Comparison of ENCODE assay signal across 1 cellular context in the genomic region with DNA sequence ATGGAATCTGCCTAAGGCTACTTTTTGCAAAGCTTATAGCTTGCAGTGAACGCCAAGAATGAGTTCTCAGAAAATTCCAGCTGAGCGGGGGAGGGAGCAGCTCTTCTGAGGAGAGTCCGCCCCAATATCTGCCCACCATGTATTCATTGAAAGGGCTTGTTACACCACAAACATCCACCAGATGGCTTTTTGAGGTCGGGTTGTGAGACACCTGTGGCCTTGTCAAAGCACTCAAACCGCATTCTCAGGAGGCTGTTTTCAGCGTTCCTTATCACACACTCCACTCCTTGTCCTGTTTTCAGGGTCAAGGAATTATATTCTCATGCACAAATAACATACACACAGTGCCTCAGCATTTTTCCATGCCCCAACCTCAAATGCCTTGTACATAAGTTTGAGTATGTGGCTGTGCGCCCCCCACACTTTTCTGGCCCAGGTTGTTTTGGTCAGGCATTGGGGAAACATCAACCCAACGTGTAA.
TF ChIP-seq lines count a peak whose summit lies in the region.

No MANE protein-coding gene starts in this region.

TF ChIP-seq in K562, 482 proteins besides CTCF, POLR2A, EP300 and RAD21 (continued from another document and continues in another):
- TF ChIP-seq PPARD (CRISPR knock-in tag; IDR thresholded peaks at IDR 0.05) (no peak), MYNN (IDR thresholded peaks at IDR 0.05) (peak; percentile 50; the same call in 1 of the 2 replicates), MYNN (CRISPR knock-in tag; IDR thresholded peaks at IDR 0.05) (no peak), HEY1 (CRISPR knock-in tag; IDR thresholded peaks at IDR 0.05; ENCODE audit: borderline replicate concordance) (no peak), ZNF134 (CRISPR knock-in tag; conservative IDR thresholded peaks at IDR 0.05) (no peak), GABPB1 (CRISPR knock-in tag; IDR thresholded peaks at IDR 0.05) (no peak), ZNF280A (IDR thresholded peaks at IDR 0.05; ENCODE audit: low read depth, partially characterized antibody) (no peak), ZNF431 (CRISPR knock-in tag; IDR thresholded peaks at IDR 0.05) (peak; percentile 32; the same call in 1 of the 2 replicates), KAT7 (CRISPR knock-in tag; IDR thresholded peaks at IDR 0.05; ENCODE audit: borderline replicate concordance) (no peak), CBX1 (IDR thresholded peaks at IDR 0.05; ENCODE audit: low read depth) (no peak), KDM1A (IDR thresholded peaks at IDR 0.05) (peak; percentile 60 to 79; a peak in 3 of 4 replicates), DDX20 (tag; IDR thresholded peaks at IDR 0.05; ENCODE audit: low read depth) (no peak), POU5F1 (IDR thresholded peaks at IDR 0.05; ENCODE audit: borderline replicate concordance, low read depth, low read length, partially characterized antibody) (no peak), NRF1 (conservative IDR thresholded peaks at IDR 0.05 in 1 of 2, IDR thresholded peaks at IDR 0.05 in 1 of 2) (no peak), NONO (IDR thresholded peaks at IDR 0.05; ENCODE audit: low read depth in 2 of 2, low read length in 1 of 2) (no peak), PML (IDR thresholded peaks at IDR 0.05; ENCODE audit: low read length) (peak; percentile 69; the same call in 1 of the 2 replicates), GABPA (tag; conservative IDR thresholded peaks at IDR 0.05; ENCODE audit: low read depth) (no peak), CTBP1 (IDR thresholded peaks at IDR 0.05; ENCODE audit: borderline replicate concordance) (peak; percentile 83), SMAD3 (CRISPR knock-in tag; conservative IDR thresholded peaks at IDR 0.05) (0 out of 2 replicates have a peak, but pooled peaks have one; percentile 3), ARHGAP35 (IDR thresholded peaks at IDR 0.05; ENCODE audit: partially characterized antibody) (no peak), HES1 (IDR thresholded peaks at IDR 0.05; ENCODE audit: low read depth) (no peak), BRD4 (IDR thresholded peaks at IDR 0.05) (no peak), E2F6 (IDR thresholded peaks at IDR 0.05; ENCODE audit: borderline replicate concordance in 1 of 2, extremely low read depth in 1 of 2, insufficient read depth in 1 of 2, insufficient read length in 1 of 2, low read depth in 1 of 2, low read length in 1 of 2, poor library complexity in 1 of 2, severe bottlenecking in 1 of 2) (no peak), HDGF (IDR thresholded peaks at IDR 0.05) (no peak), SNIP1 (IDR thresholded peaks at IDR 0.05; ENCODE audit: low read depth) (no peak), MIER1 (IDR thresholded peaks at IDR 0.05; ENCODE audit: low read depth) (no peak; the same call in 1 of the 2 replicates), ZFP36 (IDR thresholded peaks at IDR 0.05; ENCODE audit: low read depth, low read length, partially characterized antibody) (no peak), PHTF2 (CRISPR knock-in tag; IDR thresholded peaks at IDR 0.05) (no peak), ZHX1 (conservative IDR thresholded peaks at IDR 0.05; ENCODE audit: low read length) (no peak), ZNF707 (CRISPR knock-in tag; conservative IDR thresholded peaks at IDR 0.05) (peak; percentile 88), RHOXF2B (CRISPR knock-in tag; conservative IDR thresholded peaks at IDR 0.05) (no peak), BCLAF1 (IDR thresholded peaks at IDR 0.05; ENCODE audit: borderline replicate concordance in 1 of 2, control insufficient read depth in 1 of 2, low read depth in 2 of 2, low read length in 1 of 2) (no peak), CC2D1A (IDR thresholded peaks at IDR 0.05) (peak; percentile 81; the same call in 1 of the 2 replicates), POLR3G (IDR thresholded peaks at IDR 0.05; ENCODE audit: extremely low read depth, insufficient read length, insufficient replicate concordance) (no peak), STAG1 (CRISPR knock-in tag; IDR thresholded peaks at IDR 0.05; ENCODE audit: borderline replicate concordance) (peak; percentile 82)
- TF ChIP-seq, protein P1, sequence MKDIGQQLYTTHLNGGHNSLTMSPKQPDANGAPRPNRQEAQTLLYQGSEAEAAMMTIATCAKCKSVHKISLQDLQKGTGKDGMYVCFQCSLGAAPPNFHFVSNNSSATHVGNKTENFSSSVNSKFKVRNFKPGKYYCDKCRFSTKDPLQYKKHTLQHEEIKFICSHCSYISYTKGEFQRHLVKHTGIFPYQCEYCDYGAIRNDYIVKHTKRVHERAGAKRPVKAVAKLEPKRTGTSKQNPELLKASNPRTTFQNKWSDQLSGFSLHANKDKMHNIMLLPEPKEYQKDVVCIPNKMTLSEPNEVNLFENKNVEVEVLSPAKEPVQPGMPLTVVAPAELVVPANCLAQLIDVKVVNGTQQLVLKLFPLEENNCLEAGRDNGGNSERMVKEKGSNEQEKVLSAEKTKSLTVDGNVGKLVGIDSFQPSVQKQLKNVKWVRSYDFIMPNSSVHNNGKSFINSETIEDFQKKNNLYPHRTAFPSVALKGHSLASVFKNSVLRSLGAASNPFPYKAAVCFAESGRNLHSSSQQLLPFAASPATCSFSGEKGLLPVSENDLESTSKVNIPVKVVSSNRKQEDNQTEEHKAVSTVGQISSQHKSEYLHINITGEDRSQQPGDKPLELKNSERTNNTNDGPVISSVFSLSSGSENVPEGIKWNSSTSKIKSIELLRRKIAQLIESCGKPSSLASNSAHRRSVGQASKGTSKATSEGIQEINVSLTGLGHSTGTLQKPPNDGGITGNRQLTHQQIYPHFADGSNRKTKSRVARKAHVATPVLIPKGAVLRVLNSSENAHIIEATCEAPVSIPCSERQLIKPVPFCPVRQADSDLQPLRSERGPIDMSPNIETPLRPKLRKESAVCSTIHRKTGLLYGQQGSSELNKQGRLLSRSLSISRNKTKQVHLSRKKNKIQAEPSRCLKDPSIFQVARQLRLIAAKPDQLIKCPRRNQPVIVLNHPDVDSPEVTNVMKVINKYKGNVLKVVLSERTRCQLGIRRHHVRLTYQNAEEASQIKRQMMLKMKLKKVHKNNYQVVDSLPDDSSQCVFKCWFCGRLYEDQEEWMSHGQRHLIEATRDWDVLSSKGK (CRISPR knock-in tag; IDR thresholded peaks at IDR 0.05): no peak
- TF ChIP-seq, protein P2, sequence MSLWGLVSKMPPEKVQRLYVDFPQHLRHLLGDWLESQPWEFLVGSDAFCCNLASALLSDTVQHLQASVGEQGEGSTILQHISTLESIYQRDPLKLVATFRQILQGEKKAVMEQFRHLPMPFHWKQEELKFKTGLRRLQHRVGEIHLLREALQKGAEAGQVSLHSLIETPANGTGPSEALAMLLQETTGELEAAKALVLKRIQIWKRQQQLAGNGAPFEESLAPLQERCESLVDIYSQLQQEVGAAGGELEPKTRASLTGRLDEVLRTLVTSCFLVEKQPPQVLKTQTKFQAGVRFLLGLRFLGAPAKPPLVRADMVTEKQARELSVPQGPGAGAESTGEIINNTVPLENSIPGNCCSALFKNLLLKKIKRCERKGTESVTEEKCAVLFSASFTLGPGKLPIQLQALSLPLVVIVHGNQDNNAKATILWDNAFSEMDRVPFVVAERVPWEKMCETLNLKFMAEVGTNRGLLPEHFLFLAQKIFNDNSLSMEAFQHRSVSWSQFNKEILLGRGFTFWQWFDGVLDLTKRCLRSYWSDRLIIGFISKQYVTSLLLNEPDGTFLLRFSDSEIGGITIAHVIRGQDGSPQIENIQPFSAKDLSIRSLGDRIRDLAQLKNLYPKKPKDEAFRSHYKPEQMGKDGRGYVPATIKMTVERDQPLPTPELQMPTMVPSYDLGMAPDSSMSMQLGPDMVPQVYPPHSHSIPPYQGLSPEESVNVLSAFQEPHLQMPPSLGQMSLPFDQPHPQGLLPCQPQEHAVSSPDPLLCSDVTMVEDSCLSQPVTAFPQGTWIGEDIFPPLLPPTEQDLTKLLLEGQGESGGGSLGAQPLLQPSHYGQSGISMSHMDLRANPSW (CRISPR knock-in tag; IDR thresholded peaks at IDR 0.05): 0 out of 2 replicates have a peak, but pooled peaks have one; percentile 24
- TF ChIP-seq, protein P3, sequence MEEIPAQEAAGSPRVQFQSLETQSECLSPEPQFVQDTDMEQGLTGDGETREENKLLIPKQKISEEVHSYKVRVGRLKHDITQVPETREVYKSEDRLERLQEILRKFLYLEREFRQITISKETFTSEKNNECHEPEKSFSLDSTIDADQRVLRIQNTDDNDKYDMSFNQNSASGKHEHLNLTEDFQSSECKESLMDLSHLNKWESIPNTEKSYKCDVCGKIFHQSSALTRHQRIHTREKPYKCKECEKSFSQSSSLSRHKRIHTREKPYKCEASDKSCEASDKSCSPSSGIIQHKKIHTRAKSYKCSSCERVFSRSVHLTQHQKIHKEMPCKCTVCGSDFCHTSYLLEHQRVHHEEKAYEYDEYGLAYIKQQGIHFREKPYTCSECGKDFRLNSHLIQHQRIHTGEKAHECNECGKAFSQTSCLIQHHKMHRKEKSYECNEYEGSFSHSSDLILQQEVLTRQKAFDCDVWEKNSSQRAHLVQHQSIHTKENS (CRISPR knock-in tag; IDR thresholded peaks at IDR 0.05): no peak
- TF ChIP-seq, protein P4, sequence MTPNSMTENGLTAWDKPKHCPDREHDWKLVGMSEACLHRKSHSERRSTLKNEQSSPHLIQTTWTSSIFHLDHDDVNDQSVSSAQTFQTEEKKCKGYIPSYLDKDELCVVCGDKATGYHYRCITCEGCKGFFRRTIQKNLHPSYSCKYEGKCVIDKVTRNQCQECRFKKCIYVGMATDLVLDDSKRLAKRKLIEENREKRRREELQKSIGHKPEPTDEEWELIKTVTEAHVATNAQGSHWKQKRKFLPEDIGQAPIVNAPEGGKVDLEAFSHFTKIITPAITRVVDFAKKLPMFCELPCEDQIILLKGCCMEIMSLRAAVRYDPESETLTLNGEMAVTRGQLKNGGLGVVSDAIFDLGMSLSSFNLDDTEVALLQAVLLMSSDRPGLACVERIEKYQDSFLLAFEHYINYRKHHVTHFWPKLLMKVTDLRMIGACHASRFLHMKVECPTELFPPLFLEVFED (CRISPR knock-in tag; conservative IDR thresholded peaks at IDR 0.05): no peak
- TF ChIP-seq, protein P5, sequence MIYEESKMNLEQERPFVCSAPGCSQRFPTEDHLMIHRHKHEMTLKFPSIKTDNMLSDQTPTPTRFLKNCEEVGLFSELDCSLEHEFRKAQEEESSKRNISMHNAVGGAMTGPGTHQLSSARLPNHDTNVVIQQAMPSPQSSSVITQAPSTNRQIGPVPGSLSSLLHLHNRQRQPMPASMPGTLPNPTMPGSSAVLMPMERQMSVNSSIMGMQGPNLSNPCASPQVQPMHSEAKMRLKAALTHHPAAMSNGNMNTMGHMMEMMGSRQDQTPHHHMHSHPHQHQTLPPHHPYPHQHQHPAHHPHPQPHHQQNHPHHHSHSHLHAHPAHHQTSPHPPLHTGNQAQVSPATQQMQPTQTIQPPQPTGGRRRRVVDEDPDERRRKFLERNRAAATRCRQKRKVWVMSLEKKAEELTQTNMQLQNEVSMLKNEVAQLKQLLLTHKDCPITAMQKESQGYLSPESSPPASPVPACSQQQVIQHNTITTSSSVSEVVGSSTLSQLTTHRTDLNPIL (CRISPR knock-in tag; IDR thresholded peaks at IDR 0.05): no peak
